14 cellular contexts compared by ENCODE assay signal in the genomic region with DNA sequence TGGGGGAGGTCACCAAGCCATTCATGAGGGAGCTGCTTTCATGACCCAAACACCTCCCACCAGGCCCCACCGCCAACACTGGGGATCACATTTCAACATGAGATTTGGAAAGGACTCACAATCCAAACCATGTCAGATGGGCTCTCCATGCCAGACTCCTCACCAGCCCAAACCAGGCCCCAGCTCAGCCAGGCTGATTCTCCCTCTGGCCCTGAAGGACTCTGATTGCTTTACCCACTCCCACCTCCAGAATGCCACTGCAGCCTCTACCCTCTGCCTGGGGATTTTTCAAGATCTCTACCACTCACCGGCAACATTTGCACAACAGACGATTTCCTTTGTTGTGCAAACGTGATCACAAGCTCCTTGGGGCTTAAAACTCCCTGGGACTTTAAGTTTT.
"Had no signal": no experiment of that assay in that cellular context is flagged by ENCODE, and none has a peak within 500 bp of the region (broad histone marks: within the 10 kb centered on the region; RNA-seq: fewer than 3 reads in every experiment).

No MANE protein-coding gene starts in this region.

- H3K9me3 ChIP-seq: body of pancreas, left ventricle myocardium inferior, ovary had no signal

- DNase-seq: activated B cell treated with CpG ODN at 0.5 μM for 24 hours; activated CD4-positive, alpha-beta T cell treated with anti-CD3 and anti-CD28 coated beads, Interleukin-2, amount 10 ng/mL, durations not matched to agents 24 days and 14 days; activated naive CD4-positive, alpha-beta T cell treated with anti-CD3 and anti-CD28 coated beads, Interleukin-2, amount 10 ng/mL, durations not matched to agents 7 days and 5 days; body of pancreas; central memory CD4-positive, alpha-beta T cell; effector CD8-positive, alpha-beta T cell; left ventricle myocardium inferior; ovary; stimulated activated CD4-positive, alpha-beta T cell treated with anti-CD3 and anti-CD28 coated beads, Interleukin-2, amount 100 ng/mL, for 48 hours; stimulated activated naive CD8-positive, alpha-beta T cell treated with anti-CD3 and anti-CD28 coated beads, Interleukin-15, Interleukin-2, amounts not matched to agents 100 U/mL and 50 U/mL, for 24 hours had no signal

- H3K27ac ChIP-seq: body of pancreas, coronary artery, hepatocyte, left ventricle myocardium inferior, ovary had no signal

- H3K4me3 ChIP-seq: body of pancreas, coronary artery, hepatocyte, left ventricle myocardium inferior, ovary had no signal

- ATAC-seq: activated T-helper 17 cell treated with anti-CD3 and anti-CD28 coated beads, Interleukin-2, amount 50 U/mL, for 72 hours; body of pancreas; natural killer cell treated with Interleukin-12 subunit alpha and Interleukin-12 subunit beta and Interleukin-15 and Interleukin-18, amount 100 ng/mL, for 72 hours; stimulated activated naive CD8-positive, alpha-beta T cell treated with anti-CD3 and anti-CD28 coated beads, Interleukin-15, Interleukin-2, amounts not matched to agents 100 U/mL and 50 U/mL, for 24 hours had no signal

- H3K36me3 ChIP-seq: left ventricle myocardium inferior, ovary had no signal

- H3K27me3 ChIP-seq: body of pancreas, hepatocyte, ovary had no signal

- H3K4me1 ChIP-seq: body of pancreas, left ventricle myocardium inferior had no signal
